ENCODE assay signal across 19 cellular contexts in the genomic region with DNA sequence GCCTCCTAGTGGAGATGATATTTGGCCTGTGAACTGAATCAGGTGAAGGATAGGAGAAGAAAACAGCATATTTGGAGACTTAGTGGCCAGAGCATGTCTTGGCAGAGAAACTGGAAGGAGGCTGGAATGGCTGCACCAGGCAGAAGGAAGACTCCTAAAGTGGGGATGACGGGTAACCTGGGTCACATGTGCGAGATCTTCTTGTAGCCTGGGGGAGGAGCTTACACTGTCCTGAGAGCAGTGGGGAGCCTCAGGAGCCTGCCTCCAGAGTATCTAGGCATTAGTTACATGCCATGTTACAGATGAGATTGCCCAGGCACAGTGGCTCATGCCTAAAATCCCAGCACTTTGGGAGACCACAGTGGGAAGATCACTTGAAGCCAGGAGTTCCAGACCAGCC. TPM values are rescaled to one million over a fixed set of nuclear protein-coding genes. Genes with fewer than 3 reads are reported as not detected.
A peak's percentile ranks its signal among the peaks of the same experiment; 100 is the strongest.
DNase-seq lines count a peak whose midpoint lies in the region; ATAC-seq and TF ChIP-seq lines count a peak whose summit lies in the region.
"Had no signal": no experiment of that assay in that cellular context is flagged by ENCODE, and none has a peak within 500 bp of the region (broad histone marks: within the 10 kb centered on the region; RNA-seq: fewer than 3 reads in every experiment).

No MANE protein-coding gene starts in this region.

- WGBS in right cardiac atrium: 59% methylated on average over 2 of the region's 2 CpGs
- 77 to 88% methylated on average over 2 of the region's 2 CpGs for WGBS in endodermal cell (ENCODE audit: insufficient coverage in 1 of 2, insufficient read length in 1 of 2), 2 experiments

- H3K27ac ChIP-seq in right cardiac atrium (ENCODE audit: low read length) (peak overlapping the region; percentile 33), endodermal cell (ENCODE audit: low read depth, low read length) (no peak overlapping the region), stomach smooth muscle (ENCODE audit: low read length) (peak overlapping the region; percentile 60), left lung (no peak overlapping the region)
- H3K27ac ChIP-seq: ovary, upper lobe of right lung had no signal

- intact Hi-C loops in activated CD4-positive, alpha-beta T cell treated with anti-CD3 and anti-CD28 coated beads for 36 hours (cut with DNase I, micrococcal nuclease): loop anchor here in 1 of 2 experiments (5.0 kb wide), 1 partner anchor 48 kb away; the partner anchor contains the start of gene JADE2
- intact Hi-C loops in right cardiac atrium (cut with DNase I) (loop anchor here in 3 of 4 donors (5.0 to 10.0 kb wide), 3 partner anchors 48 to 211 kb away; partner anchors contain the start of genes JADE2 (in 2 of the 3) and CDKL3 (in 1 of the 3)), left ventricle myocardium superior (cut with micrococcal nuclease) (no loop called here), left lung (cut with DNase I) (no loop called here)

- H3K9ac ChIP-seq in endodermal cell (ENCODE audit: extremely low read depth, low read length, poor library complexity, severe bottlenecking): no peak overlapping the region
- no peak overlapping the region for H3K9ac ChIP-seq in stomach smooth muscle (ENCODE audit: low read length in 2 of 2)

- H3K4me3 ChIP-seq in right cardiac atrium (ENCODE audit: low read length) (no peak overlapping the region), endodermal cell (ENCODE audit: low read length) (no peak overlapping the region), stomach smooth muscle (ENCODE audit: low read length in 2 of 2) (no peak overlapping the region), left lung (no peak overlapping the region)
- H3K4me3 ChIP-seq: ovary, upper lobe of right lung had no signal

- H3K27me3 Mint-ChIP-seq in activated CD4-positive, alpha-beta T cell treated with anti-CD3 and anti-CD28 coated beads for 36 hours: no peaks in the 10 kb centered on the region
- H3K27me3 Mint-ChIP-seq in endodermal cell (ENCODE audit: insufficient read depth): no peaks in the 10 kb centered on the region
- H3K27me3 Mint-ChIP-seq: activated CD4-positive, alpha-beta T cell treated with anti-CD3 and anti-CD28 coated beads, Interleukin-2, amount 10 ng/mL, durations not matched to agents 24 days and 14 days had no signal

- ATAC-seq in activated CD4-positive, alpha-beta T cell treated with anti-CD3 and anti-CD28 coated beads for 36 hours: no peak
- ATAC-seq in right cardiac atrium: no peak
- no peak for ATAC-seq in left ventricle myocardium superior
- ATAC-seq in left lung: no peak
- ATAC-seq: upper lobe of right lung had no signal

- POLR2A ChIA-PET in activated CD4-positive, alpha-beta T cell treated with anti-CD3 and anti-CD28 coated beads for 36 hours (lab: Charles Lee): no interaction called here

- peaks cover 50% of the 10 kb centered on the region for H3K36me3 Mint-ChIP-seq in activated CD4-positive, alpha-beta T cell treated with anti-CD3 and anti-CD28 coated beads for 36 hours (ENCODE audit: low read depth)
- peaks cover 71% of the 10 kb centered on the region for H3K36me3 Mint-ChIP-seq in endodermal cell (ENCODE audit: low read depth)

- H3K27me3 ChIP-seq in right cardiac atrium (ENCODE audit: control insufficient read depth, insufficient read depth): no peaks in the 10 kb centered on the region
- H3K27me3 ChIP-seq in endodermal cell (ENCODE audit: control insufficient read depth, insufficient read depth, low read length, poor library complexity, severe bottlenecking): no peaks in the 10 kb centered on the region
- H3K27me3 ChIP-seq in stomach smooth muscle (ENCODE audit: control insufficient read depth in 1 of 2, insufficient read depth in 2 of 2, low read length in 2 of 2): no peaks in the 10 kb centered on the region
- no peaks in the 10 kb centered on the region for H3K27me3 ChIP-seq in left lung
- H3K27me3 ChIP-seq: ovary, upper lobe of right lung had no signal

- no peaks in the 10 kb centered on the region for H3K9me3 ChIP-seq in right cardiac atrium (ENCODE audit: control insufficient read depth, low read length)
- no peaks in the 10 kb centered on the region for H3K9me3 ChIP-seq in endodermal cell (ENCODE audit: control insufficient read depth, low read length)
- H3K9me3 ChIP-seq in stomach smooth muscle (ENCODE audit: control insufficient read depth in 2 of 2, low read length in 2 of 2): no peaks in the 10 kb centered on the region
- H3K9me3 ChIP-seq in left lung: no peaks in the 10 kb centered on the region
- H3K9me3 ChIP-seq: ovary, upper lobe of right lung had no signal

- DNase-seq in activated CD4-positive, alpha-beta T cell treated with anti-CD3 and anti-CD28 coated beads for 36 hours: no peak
- no peak for DNase-seq in activated CD4-positive, alpha-beta T cell treated with anti-CD3 and anti-CD28 coated beads for 4 hours
- DNase-seq in right cardiac atrium (no peak), left ventricle myocardium superior (no peak), endodermal cell (no peak), NCI-H1092 treated with DMSO at 0.1 percent for 48 hours (lab: John Stamatoyannopoulos, UW) (no peak), left lung (no peak)
- DNase-seq: activated CD4-positive, alpha-beta T cell treated with anti-CD3 and anti-CD28 coated beads, Interleukin-2, amount 10 ng/mL, durations not matched to agents 24 days and 14 days; AML-193; Calu3; Kasumi-1; NCI-H1048; NCI-H1930; NCI-H2227 treated with DMSO at 0.1 percent for 48 hours; ovary; SHP77; stimulated activated CD4-positive, alpha-beta T cell treated with anti-CD3 and anti-CD28 coated beads, Interleukin-4, amount 100 ng/mL, for 24 hours; upper lobe of right lung had no signal

- no peaks in the 10 kb centered on the region for H3K9me3 Mint-ChIP-seq in activated CD4-positive, alpha-beta T cell treated with anti-CD3 and anti-CD28 coated beads for 36 hours (ENCODE audit: low read depth)
- no peaks in the 10 kb centered on the region for H3K9me3 Mint-ChIP-seq in endodermal cell
- H3K9me3 Mint-ChIP-seq: activated CD4-positive, alpha-beta T cell treated with anti-CD3 and anti-CD28 coated beads, Interleukin-2, amount 10 ng/mL, durations not matched to agents 24 days and 14 days had no signal

- CTCF ChIA-PET in activated CD4-positive, alpha-beta T cell treated with anti-CD3 and anti-CD28 coated beads for 36 hours (lab: Charles Lee): interaction anchor here (0.9 to 2.4 kb wide), 3 partner anchors 12 to 273 kb away, joined by 3 to 8 read pairs (median 4); no protein-coding TSS in a partner anchor

- H3K27ac Mint-ChIP-seq in activated CD4-positive, alpha-beta T cell treated with anti-CD3 and anti-CD28 coated beads for 36 hours: peak overlapping the region; percentile 27
- peak overlapping the region; percentile 5 for H3K27ac Mint-ChIP-seq in endodermal cell
- H3K27ac Mint-ChIP-seq: activated CD4-positive, alpha-beta T cell treated with anti-CD3 and anti-CD28 coated beads, Interleukin-2, amount 10 ng/mL, durations not matched to agents 24 days and 14 days had no signal

- H3K36me3 ChIP-seq in endodermal cell (ENCODE audit: control insufficient read depth, insufficient read depth, low read length): peaks cover 39% of the 10 kb centered on the region
- H3K36me3 ChIP-seq in stomach smooth muscle (ENCODE audit: control insufficient read depth in 2 of 2, insufficient read depth in 2 of 2, low read length in 2 of 2): peaks cover 52 to 75% of the 10 kb centered on the region in 2 donors
- peaks cover 0 to 93% of the 10 kb centered on the region in 2 donors for H3K36me3 ChIP-seq in left lung
- H3K36me3 ChIP-seq: ovary had no signal

- peaks cover 9% of the 10 kb centered on the region for H3K4me1 Mint-ChIP-seq in activated CD4-positive, alpha-beta T cell treated with anti-CD3 and anti-CD28 coated beads for 36 hours
- H3K4me1 Mint-ChIP-seq in endodermal cell: no peaks in the 10 kb centered on the region

- peaks cover 5% of the 10 kb centered on the region for H3K4me1 ChIP-seq in right cardiac atrium (ENCODE audit: control insufficient read depth, insufficient read depth, low read length)
- H3K4me1 ChIP-seq in endodermal cell (ENCODE audit: control insufficient read depth, insufficient read depth, low read length): no peaks in the 10 kb centered on the region
- H3K4me1 ChIP-seq in stomach smooth muscle (ENCODE audit: control insufficient read depth, insufficient read depth, low read length): peaks cover 37% of the 10 kb centered on the region
- H3K4me1 ChIP-seq in left lung: peaks cover 0 to 27% of the 10 kb centered on the region in 2 donors

- H3K4me3 Mint-ChIP-seq in activated CD4-positive, alpha-beta T cell treated with anti-CD3 and anti-CD28 coated beads for 36 hours: no peak overlapping the region
- no peak overlapping the region for H3K4me3 Mint-ChIP-seq in endodermal cell
- H3K4me3 Mint-ChIP-seq: activated CD4-positive, alpha-beta T cell treated with anti-CD3 and anti-CD28 coated beads, Interleukin-2, amount 10 ng/mL, durations not matched to agents 24 days and 14 days had no signal

- TF ChIP-seq CTCF in endodermal cell (conservative IDR thresholded peaks at IDR 0.05) (no peak), left lung (IDR thresholded peaks at IDR 0.05) (no peak)

RNA-seq across cellular contexts. Expression of gene JADE2, which starts 49.8 kb away (rescaled TPM):
- total RNA-seq in activated CD4-positive, alpha-beta T cell treated with anti-CD3 and anti-CD28 coated beads for 36 hours: 10 to 100 TPM; 58.1 to 68.0 TPM
- total RNA-seq in right cardiac atrium: 10 to 100 TPM; 45.5 to 51.6 (median 48.3) TPM
- polyA plus RNA-seq in right cardiac atrium: 18.6 TPM
- total RNA-seq in left ventricle myocardium superior: 28.7 TPM
- total RNA-seq in endodermal cell: 10 to 100 TPM; 33.9 to 51.9 TPM
- 4.3 TPM for polyA plus RNA-seq in endodermal cell (2013, experiment 1 of 2)
- 4.5 TPM for polyA plus RNA-seq in endodermal cell (2013, experiment 2 of 2)
- total RNA-seq in left lung: 10 to 100 TPM; 36.8 to 51.1 TPM

RNA-seq across cellular contexts. Expression of gene SAR1B, which starts 57.3 kb away (rescaled TPM):
- 10 to 100 TPM; 40.3 to 54.9 TPM for total RNA-seq in activated CD4-positive, alpha-beta T cell treated with anti-CD3 and anti-CD28 coated beads for 36 hours
- 100 to 1,000 TPM in 1 of 4 donors, 10 to 100 TPM in 3; 78.0 to 114 (median 84.7) TPM for total RNA-seq in right cardiac atrium
- polyA plus RNA-seq in right cardiac atrium: 46.1 TPM
- 84.7 TPM for total RNA-seq in left ventricle myocardium superior
- 10 to 100 TPM; 18.4 to 24.2 TPM for total RNA-seq in endodermal cell
- 25.4 TPM for polyA plus RNA-seq in endodermal cell (2013, experiment 1 of 2)
- 27.4 TPM for polyA plus RNA-seq in endodermal cell (2013, experiment 2 of 2)
- total RNA-seq in left lung: 10 to 100 TPM; 66.9 to 75.3 TPM

Comparison
In these comparisons a context has a peak if more than half of its experiments do, and no peak if none do; other contexts are left out.
1. intact Hi-C loops: an anchor here in right cardiac atrium (5.0 to 10.0 kb wide); none called in left ventricle myocardium superior and left lung.
2. H3K27ac ChIP-seq: peak in right cardiac atrium (single experiment) and stomach smooth muscle (single experiment); none in endodermal cell (single experiment) and left lung (0 of 2).